Comparison of ENCODE assay signal across 2 cellular contexts in genomic region chr19:34432797-34433196, GRCh38.
TF ChIP-seq lines count a peak whose summit lies in the region.

No MANE protein-coding gene starts in this region.

TF ChIP-seq in liver, 16 proteins besides CTCF, POLR2A, EP300 and RAD21:
- TF ChIP-seq SP1 (IDR thresholded peaks at IDR 0.05) = no peak
- TF ChIP-seq NR2F2 (IDR thresholded peaks at IDR 0.05) = peak; percentile 77
- no peak for TF ChIP-seq ZBTB33 (IDR thresholded peaks at IDR 0.05)

TF ChIP-seq in HepG2, 621 proteins besides CTCF, POLR2A, EP300 and RAD21:
- TF ChIP-seq TCF12 (IDR thresholded peaks at IDR 0.05) (no peak), TCF12 (CRISPR knock-in tag; IDR thresholded peaks at IDR 0.05) (no peak), ZBTB25 (CRISPR knock-in tag; IDR thresholded peaks at IDR 0.05) (no peak), SAFB2 (CRISPR knock-in tag; IDR thresholded peaks at IDR 0.05; ENCODE audit: borderline replicate concordance, low read depth) (no peak), MTF2 (CRISPR knock-in tag; IDR thresholded peaks at IDR 0.05; ENCODE audit: borderline replicate concordance) (no peak), ZNF576 (CRISPR knock-in tag; IDR thresholded peaks at IDR 0.05) (no peak), THAP7 (CRISPR knock-in tag; IDR thresholded peaks at IDR 0.05) (no peak), DMAP1 (CRISPR knock-in tag; IDR thresholded peaks at IDR 0.05) (no peak), ZFAT (CRISPR knock-in tag; conservative IDR thresholded peaks at IDR 0.05) (no peak), KDM5A (IDR thresholded peaks at IDR 0.05; ENCODE audit: borderline replicate concordance, low read length) (no peak), HDAC2 (CRISPR knock-in tag; IDR thresholded peaks at IDR 0.05) (no peak), KMT2B (CRISPR knock-in tag; IDR thresholded peaks at IDR 0.05) (no peak), IKZF1 (IDR thresholded peaks at IDR 0.05) (no peak), NR0B2 (CRISPR knock-in tag; IDR thresholded peaks at IDR 0.05) (no peak), ZNF556 (CRISPR knock-in tag; IDR thresholded peaks at IDR 0.05; ENCODE audit: borderline replicate concordance) (no peak)
